ENCODE assay signal across 1 cellular context in genomic region chr22:46335201-46336118, GRCh38.
A peak's percentile ranks its signal among the peaks of the same experiment; 100 is the strongest.
TF ChIP-seq lines count a peak whose summit lies in the region.

TRMU (plus strand) TSS chr22:46335714; CDS start chr22:46335765, 51 bp downstream.

TF ChIP-seq in HEK293, 187 proteins besides CTCF, POLR2A, EP300 and RAD21 (continued from another document and continues in another):
- TF ChIP-seq, protein P1, sequence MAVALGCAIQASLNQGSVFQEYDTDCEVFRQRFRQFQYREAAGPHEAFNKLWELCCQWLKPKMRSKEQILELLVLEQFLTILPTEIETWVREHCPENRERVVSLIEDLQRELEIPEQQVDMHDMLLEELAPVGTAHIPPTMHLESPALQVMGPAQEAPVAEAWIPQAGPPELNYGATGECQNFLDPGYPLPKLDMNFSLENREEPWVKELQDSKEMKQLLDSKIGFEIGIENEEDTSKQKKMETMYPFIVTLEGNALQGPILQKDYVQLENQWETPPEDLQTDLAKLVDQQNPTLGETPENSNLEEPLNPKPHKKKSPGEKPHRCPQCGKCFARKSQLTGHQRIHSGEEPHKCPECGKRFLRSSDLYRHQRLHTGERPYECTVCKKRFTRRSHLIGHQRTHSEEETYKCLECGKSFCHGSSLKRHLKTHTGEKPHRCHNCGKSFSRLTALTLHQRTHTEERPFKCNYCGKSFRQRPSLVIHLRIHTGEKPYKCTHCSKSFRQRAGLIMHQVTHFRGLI (tag by site-specific recombination; IDR thresholded peaks at IDR 0.05): peak; percentile 50; the same call in 1 of the 2 replicates
- TF ChIP-seq, protein P2, sequence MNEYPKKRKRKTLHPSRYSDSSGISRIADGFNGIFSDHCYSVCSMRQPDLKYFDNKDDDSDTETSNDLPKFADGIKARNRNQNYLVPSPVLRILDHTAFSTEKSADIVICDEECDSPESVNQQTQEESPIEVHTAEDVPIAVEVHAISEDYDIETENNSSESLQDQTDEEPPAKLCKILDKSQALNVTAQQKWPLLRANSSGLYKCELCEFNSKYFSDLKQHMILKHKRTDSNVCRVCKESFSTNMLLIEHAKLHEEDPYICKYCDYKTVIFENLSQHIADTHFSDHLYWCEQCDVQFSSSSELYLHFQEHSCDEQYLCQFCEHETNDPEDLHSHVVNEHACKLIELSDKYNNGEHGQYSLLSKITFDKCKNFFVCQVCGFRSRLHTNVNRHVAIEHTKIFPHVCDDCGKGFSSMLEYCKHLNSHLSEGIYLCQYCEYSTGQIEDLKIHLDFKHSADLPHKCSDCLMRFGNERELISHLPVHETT (tag by site-specific recombination; IDR thresholded peaks at IDR 0.05): peak; percentile 65; the same call in 1 of the 2 replicates
- TF ChIP-seq REST (tag by site-specific recombination; IDR thresholded peaks at IDR 0.05) (peak; percentile 85), ATF2 (tag by site-specific recombination; IDR thresholded peaks at IDR 0.05; ENCODE audit: low read depth) (no peak), ZNF776 (tag by site-specific recombination; IDR thresholded peaks at IDR 0.05; ENCODE audit: borderline replicate concordance) (no peak), GLIS1 (tag by site-specific recombination; IDR thresholded peaks at IDR 0.05) (peak; percentile 78), ZNF658 (tag by site-specific recombination; IDR thresholded peaks at IDR 0.05) (no peak), MYNN (tag by site-specific recombination; IDR thresholded peaks at IDR 0.05; ENCODE audit: borderline replicate concordance) (peak; percentile 33; the same call in 1 of the 2 replicates), SP2 (tag by site-specific recombination; IDR thresholded peaks at IDR 0.05) (peak; percentile 92), ZSCAN18 (tag by site-specific recombination; IDR thresholded peaks at IDR 0.05) (0 out of 2 replicates have a peak, but pooled peaks have one; percentile 64), ZNF211 (tag by site-specific recombination; IDR thresholded peaks at IDR 0.05; ENCODE audit: low read depth) (no peak), ZNF501 (tag by site-specific recombination; IDR thresholded peaks at IDR 0.05) (peak; percentile 78), ZFP37 (tag by site-specific recombination; IDR thresholded peaks at IDR 0.05) (peak; percentile 68; the same call in 1 of the 2 replicates), YY2 (tag by site-specific recombination; IDR thresholded peaks at IDR 0.05) (0 out of 2 replicates have a peak, but pooled peaks have one; percentile 59), OSR2 (tag by site-specific recombination; IDR thresholded peaks at IDR 0.05) (peak; percentile 64), ZNF335 (tag by site-specific recombination; conservative IDR thresholded peaks at IDR 0.05) (peak; percentile 71), ZNF561 (tag by site-specific recombination; IDR thresholded peaks at IDR 0.05; ENCODE audit: borderline replicate concordance) (0 out of 2 replicates have a peak, but pooled peaks have one; percentile 62), ZBTB48 (tag by site-specific recombination; IDR thresholded peaks at IDR 0.05) (peak; percentile 83), ZNF785 (tag by site-specific recombination; IDR thresholded peaks at IDR 0.05) (peak; percentile 13; the same call in 1 of the 2 replicates), ZNF610 (tag by site-specific recombination; IDR thresholded peaks at IDR 0.05; ENCODE audit: borderline replicate concordance) (peak; percentile 59; the same call in 1 of the 2 replicates), ZBTB49 (tag by site-specific recombination; IDR thresholded peaks at IDR 0.05; ENCODE audit: low read depth) (no peak), ZNF202 (tag by site-specific recombination; IDR thresholded peaks at IDR 0.05; ENCODE audit: borderline replicate concordance) (no peak), ZNF24 (tag by site-specific recombination; IDR thresholded peaks at IDR 0.05) (peak; percentile 71; the same call in 1 of the 2 replicates), WT1 (tag by site-specific recombination; IDR thresholded peaks at IDR 0.05) (no peak), ZNF214 (tag by site-specific recombination; IDR thresholded peaks at IDR 0.05; ENCODE audit: borderline replicate concordance) (no peak), ZNF221 (tag by site-specific recombination; IDR thresholded peaks at IDR 0.05; ENCODE audit: borderline replicate concordance) (no peak), ZNF596 (tag by site-specific recombination; IDR thresholded peaks at IDR 0.05) (peak; percentile 23; the same call in 1 of the 2 replicates), ZFP3 (tag by site-specific recombination; IDR thresholded peaks at IDR 0.05; ENCODE audit: low read depth) (no peak), ZXDB (tag by site-specific recombination; IDR thresholded peaks at IDR 0.05) (peak; percentile 89), ZNF837 (tag by site-specific recombination; IDR thresholded peaks at IDR 0.05) (0 out of 2 replicates have a peak, but pooled peaks have one; percentile 17)
- TF ChIP-seq, protein P3, sequence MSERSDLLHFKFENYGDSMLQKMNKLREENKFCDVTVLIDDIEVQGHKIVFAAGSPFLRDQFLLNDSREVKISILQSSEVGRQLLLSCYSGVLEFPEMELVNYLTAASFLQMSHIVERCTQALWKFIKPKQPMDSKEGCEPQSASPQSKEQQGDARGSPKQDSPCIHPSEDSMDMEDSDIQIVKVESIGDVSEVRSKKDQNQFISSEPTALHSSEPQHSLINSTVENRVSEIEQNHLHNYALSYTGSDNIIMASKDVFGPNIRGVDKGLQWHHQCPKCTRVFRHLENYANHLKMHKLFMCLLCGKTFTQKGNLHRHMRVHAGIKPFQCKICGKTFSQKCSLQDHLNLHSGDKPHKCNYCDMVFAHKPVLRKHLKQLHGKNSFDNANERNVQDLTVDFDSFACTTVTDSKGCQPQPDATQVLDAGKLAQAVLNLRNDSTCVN (tag by site-specific recombination; optimal IDR thresholded peaks at IDR 0.05): peak; percentile 98
- TF ChIP-seq, protein P4, sequence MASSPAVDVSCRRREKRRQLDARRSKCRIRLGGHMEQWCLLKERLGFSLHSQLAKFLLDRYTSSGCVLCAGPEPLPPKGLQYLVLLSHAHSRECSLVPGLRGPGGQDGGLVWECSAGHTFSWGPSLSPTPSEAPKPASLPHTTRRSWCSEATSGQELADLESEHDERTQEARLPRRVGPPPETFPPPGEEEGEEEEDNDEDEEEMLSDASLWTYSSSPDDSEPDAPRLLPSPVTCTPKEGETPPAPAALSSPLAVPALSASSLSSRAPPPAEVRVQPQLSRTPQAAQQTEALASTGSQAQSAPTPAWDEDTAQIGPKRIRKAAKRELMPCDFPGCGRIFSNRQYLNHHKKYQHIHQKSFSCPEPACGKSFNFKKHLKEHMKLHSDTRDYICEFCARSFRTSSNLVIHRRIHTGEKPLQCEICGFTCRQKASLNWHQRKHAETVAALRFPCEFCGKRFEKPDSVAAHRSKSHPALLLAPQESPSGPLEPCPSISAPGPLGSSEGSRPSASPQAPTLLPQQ (tag by site-specific recombination; IDR thresholded peaks at IDR 0.05): peak; percentile 95
- TF ChIP-seq, protein P5, sequence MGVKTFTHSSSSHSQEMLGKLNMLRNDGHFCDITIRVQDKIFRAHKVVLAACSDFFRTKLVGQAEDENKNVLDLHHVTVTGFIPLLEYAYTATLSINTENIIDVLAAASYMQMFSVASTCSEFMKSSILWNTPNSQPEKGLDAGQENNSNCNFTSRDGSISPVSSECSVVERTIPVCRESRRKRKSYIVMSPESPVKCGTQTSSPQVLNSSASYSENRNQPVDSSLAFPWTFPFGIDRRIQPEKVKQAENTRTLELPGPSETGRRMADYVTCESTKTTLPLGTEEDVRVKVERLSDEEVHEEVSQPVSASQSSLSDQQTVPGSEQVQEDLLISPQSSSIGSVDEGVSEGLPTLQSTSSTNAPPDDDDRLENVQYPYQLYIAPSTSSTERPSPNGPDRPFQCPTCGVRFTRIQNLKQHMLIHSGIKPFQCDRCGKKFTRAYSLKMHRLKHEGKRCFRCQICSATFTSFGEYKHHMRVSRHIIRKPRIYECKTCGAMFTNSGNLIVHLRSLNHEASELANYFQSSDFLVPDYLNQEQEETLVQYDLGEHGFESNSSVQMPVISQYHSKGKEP (tag by site-specific recombination; IDR thresholded peaks at IDR 0.05): peak; percentile 45; the same call in 1 of the 2 replicates
- TF ChIP-seq, protein P6, sequence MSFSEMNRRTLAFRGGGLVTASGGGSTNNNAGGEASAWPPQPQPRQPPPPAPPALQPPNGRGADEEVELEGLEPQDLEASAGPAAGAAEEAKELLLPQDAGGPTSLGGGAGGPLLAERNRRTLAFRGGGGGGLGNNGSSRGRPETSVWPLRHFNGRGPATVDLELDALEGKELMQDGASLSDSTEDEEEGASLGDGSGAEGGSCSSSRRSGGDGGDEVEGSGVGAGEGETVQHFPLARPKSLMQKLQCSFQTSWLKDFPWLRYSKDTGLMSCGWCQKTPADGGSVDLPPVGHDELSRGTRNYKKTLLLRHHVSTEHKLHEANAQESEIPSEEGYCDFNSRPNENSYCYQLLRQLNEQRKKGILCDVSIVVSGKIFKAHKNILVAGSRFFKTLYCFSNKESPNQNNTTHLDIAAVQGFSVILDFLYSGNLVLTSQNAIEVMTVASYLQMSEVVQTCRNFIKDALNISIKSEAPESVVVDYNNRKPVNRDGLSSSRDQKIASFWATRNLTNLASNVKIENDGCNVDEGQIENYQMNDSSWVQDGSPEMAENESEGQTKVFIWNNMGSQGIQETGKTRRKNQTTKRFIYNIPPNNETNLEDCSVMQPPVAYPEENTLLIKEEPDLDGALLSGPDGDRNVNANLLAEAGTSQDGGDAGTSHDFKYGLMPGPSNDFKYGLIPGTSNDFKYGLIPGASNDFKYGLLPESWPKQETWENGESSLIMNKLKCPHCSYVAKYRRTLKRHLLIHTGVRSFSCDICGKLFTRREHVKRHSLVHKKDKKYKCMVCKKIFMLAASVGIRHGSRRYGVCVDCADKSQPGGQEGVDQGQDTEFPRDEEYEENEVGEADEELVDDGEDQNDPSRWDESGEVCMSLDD (tag by site-specific recombination; IDR thresholded peaks at IDR 0.05): peak; percentile 75
- TF ChIP-seq, protein P7, sequence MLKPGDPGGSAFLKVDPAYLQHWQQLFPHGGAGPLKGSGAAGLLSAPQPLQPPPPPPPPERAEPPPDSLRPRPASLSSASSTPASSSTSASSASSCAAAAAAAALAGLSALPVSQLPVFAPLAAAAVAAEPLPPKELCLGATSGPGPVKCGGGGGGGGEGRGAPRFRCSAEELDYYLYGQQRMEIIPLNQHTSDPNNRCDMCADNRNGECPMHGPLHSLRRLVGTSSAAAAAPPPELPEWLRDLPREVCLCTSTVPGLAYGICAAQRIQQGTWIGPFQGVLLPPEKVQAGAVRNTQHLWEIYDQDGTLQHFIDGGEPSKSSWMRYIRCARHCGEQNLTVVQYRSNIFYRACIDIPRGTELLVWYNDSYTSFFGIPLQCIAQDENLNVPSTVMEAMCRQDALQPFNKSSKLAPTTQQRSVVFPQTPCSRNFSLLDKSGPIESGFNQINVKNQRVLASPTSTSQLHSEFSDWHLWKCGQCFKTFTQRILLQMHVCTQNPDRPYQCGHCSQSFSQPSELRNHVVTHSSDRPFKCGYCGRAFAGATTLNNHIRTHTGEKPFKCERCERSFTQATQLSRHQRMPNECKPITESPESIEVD (tag by site-specific recombination; IDR thresholded peaks at IDR 0.05): no peak
